Comparison of ENCODE assay signal across 32 cellular contexts in the genomic region with DNA sequence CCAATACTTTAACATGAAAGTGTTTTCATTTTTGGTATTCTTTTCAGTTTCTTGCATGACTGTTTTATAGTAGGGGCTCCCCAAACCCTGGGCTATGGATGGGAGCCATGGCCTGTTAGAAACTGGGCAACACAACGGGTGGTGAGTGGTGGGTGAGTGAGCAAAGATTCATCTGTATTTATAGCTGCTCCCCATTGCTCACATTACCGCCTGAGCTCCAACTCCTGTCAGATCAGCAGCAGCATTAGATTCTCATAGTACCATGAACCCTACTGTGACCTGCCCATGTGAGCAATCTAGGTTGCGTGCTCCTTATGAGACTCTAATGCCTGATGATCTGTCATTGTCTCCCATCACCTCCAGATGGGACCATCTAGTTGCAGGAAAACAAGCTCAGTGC. TPM values are rescaled to one million over a fixed set of nuclear protein-coding genes. Genes with fewer than 3 reads are reported as not detected.
DNase-seq lines count a peak whose midpoint lies in the region; ATAC-seq and TF ChIP-seq lines count a peak whose summit lies in the region.
"Had no signal": no experiment of that assay in that cellular context is flagged by ENCODE, and none has a peak within 500 bp of the region (broad histone marks: within the 10 kb centered on the region; RNA-seq: fewer than 3 reads in every experiment).

No MANE protein-coding gene starts in this region.

- no peaks in the 10 kb centered on the region for H3K9me3 ChIP-seq in HEK293 (ENCODE audit: control insufficient read depth, insufficient read depth, low read depth, low read length)
- H3K9me3 ChIP-seq: A549; BE2C; BLaER1; BLaER1 treated with 17β-estradiol and CSF1 and Interleukin-3, amounts not matched to agents 10 nM and 100 nM; Caco-2 had no signal

- no peak overlapping the region for H3K27ac ChIP-seq in HEK293 (ENCODE audit: extremely low read depth, low read depth, low read length)
- H3K27ac ChIP-seq: 22Rv1; A549; BLaER1; BLaER1 treated with 17β-estradiol and CSF1 and Interleukin-3, amounts not matched to agents 10 nM and 100 nM; C4-2B had no signal

- H3K27ac Mint-ChIP-seq in activated CD8-positive, alpha-beta T cell treated with anti-CD3 and anti-CD28 coated beads, Interleukin-2, amount 10 ng/mL, durations not matched to agents 7 days and 5 days, result no peak overlapping the region
- H3K27ac Mint-ChIP-seq: B cell; CD14-positive monocyte; CD4-positive, alpha-beta memory T cell; CD4-positive, alpha-beta T cell; CD4-positive, CD25-positive, alpha-beta regulatory T cell; CD8-positive, alpha-beta memory T cell; CD8-positive, alpha-beta T cell had no signal

- H3K36me3 Mint-ChIP-seq in activated CD8-positive, alpha-beta T cell treated with anti-CD3 and anti-CD28 coated beads, Interleukin-2, amount 10 ng/mL, durations not matched to agents 7 days and 5 days (ENCODE audit: low read depth), result no peaks in the 10 kb centered on the region
- H3K36me3 Mint-ChIP-seq: CD14-positive monocyte; CD4-positive, alpha-beta memory T cell; CD4-positive, CD25-positive, alpha-beta regulatory T cell; CD8-positive, alpha-beta memory T cell; CD8-positive, alpha-beta T cell had no signal

- H3K9me3 Mint-ChIP-seq in activated CD8-positive, alpha-beta T cell treated with anti-CD3 and anti-CD28 coated beads, Interleukin-2, amount 10 ng/mL, durations not matched to agents 7 days and 5 days (ENCODE audit: insufficient read depth), result peaks cover 18% of the 10 kb centered on the region

- ATAC-seq in activated CD8-positive, alpha-beta T cell treated with anti-CD3 and anti-CD28 coated beads, Interleukin-2, amount 10 ng/mL, durations not matched to agents 7 days and 5 days, result no peak
- ATAC-seq: A549; CD8-positive, alpha-beta T cell had no signal

- H3K27me3 Mint-ChIP-seq in activated CD8-positive, alpha-beta T cell treated with anti-CD3 and anti-CD28 coated beads, Interleukin-2, amount 10 ng/mL, durations not matched to agents 7 days and 5 days (ENCODE audit: low read depth), result no peaks in the 10 kb centered on the region
- H3K27me3 Mint-ChIP-seq: B cell; CD4-positive, alpha-beta memory T cell; CD4-positive, alpha-beta T cell; CD4-positive, CD25-positive, alpha-beta regulatory T cell; CD8-positive, alpha-beta memory T cell had no signal

- H3K4me1 Mint-ChIP-seq in activated CD8-positive, alpha-beta T cell treated with anti-CD3 and anti-CD28 coated beads, Interleukin-2, amount 10 ng/mL, durations not matched to agents 7 days and 5 days (ENCODE audit: low read depth), result no peaks in the 10 kb centered on the region
- H3K4me1 Mint-ChIP-seq: B cell; CD14-positive monocyte; CD4-positive, alpha-beta memory T cell; CD4-positive, CD25-positive, alpha-beta regulatory T cell; CD8-positive, alpha-beta memory T cell had no signal

- no peaks in the 10 kb centered on the region for H3K4me1 ChIP-seq in HEK293 (ENCODE audit: control insufficient read depth, insufficient read depth, low read length)
- H3K4me1 ChIP-seq: A549; BE2C; BLaER1; BLaER1 treated with 17β-estradiol and CSF1 and Interleukin-3, amounts not matched to agents 10 nM and 100 nM; Caco-2 had no signal

- POLR2A ChIA-PET in HEK293 (lab: Yijun Ruan, JAX), result no interaction called here
- POLR2A ChIA-PET in activated CD8-positive, alpha-beta T cell treated with anti-CD3 and anti-CD28 coated beads, Interleukin-2, amount 10 ng/mL, durations not matched to agents 7 days and 5 days (lab: Charles Lee), result no interaction called here

- H3K4me3 ChIP-seq in HEK293 (ENCODE audit: low read depth, low read length), result no peak overlapping the region
- H3K4me3 ChIP-seq: A549; BLaER1; BLaER1 treated with 17β-estradiol and CSF1 and Interleukin-3, amounts not matched to agents 10 nM and 100 nM had no signal

- H3K36me3 ChIP-seq in HEK293 (ENCODE audit: control insufficient read depth in 2 of 2, insufficient read depth in 1 of 2, low read length in 2 of 2), result no peaks in the 10 kb centered on the region
- H3K36me3 ChIP-seq: BE2C; BLaER1; BLaER1 treated with 17β-estradiol and CSF1 and Interleukin-3, amounts not matched to agents 10 nM and 100 nM had no signal

- TF ChIP-seq CTCF in HEK293 (tag by site-specific recombination; IDR thresholded peaks at IDR 0.05), result no peak

- H3K4me3 Mint-ChIP-seq in activated CD8-positive, alpha-beta T cell treated with anti-CD3 and anti-CD28 coated beads, Interleukin-2, amount 10 ng/mL, durations not matched to agents 7 days and 5 days, result no peak overlapping the region
- H3K4me3 Mint-ChIP-seq: B cell; CD14-positive monocyte; CD4-positive, alpha-beta memory T cell; CD4-positive, alpha-beta T cell; CD4-positive, CD25-positive, alpha-beta regulatory T cell; CD8-positive, alpha-beta memory T cell; CD8-positive, alpha-beta T cell had no signal

- CTCF ChIA-PET in HEK293 (lab: Yijun Ruan, JAX), result no interaction called here
- CTCF ChIA-PET in activated CD8-positive, alpha-beta T cell treated with anti-CD3 and anti-CD28 coated beads, Interleukin-2, amount 10 ng/mL, durations not matched to agents 7 days and 5 days (lab: Charles Lee), result no interaction called here

- no peak for DNase-seq in activated CD8-positive, alpha-beta T cell treated with anti-CD3 and anti-CD28 coated beads, Interleukin-2, amount 10 ng/mL, durations not matched to agents 7 days and 5 days
- DNase-seq: 8988T; ACHN; AML-193; BE2C; C1 segment of cervical spinal cord; Caco-2; Calu3; CD4-positive, alpha-beta memory T cell; CD4-positive, alpha-beta T cell; CD4-positive, CD25-positive, alpha-beta regulatory T cell; CD8-positive, alpha-beta memory T cell; CD8-positive, alpha-beta T cell; COR-L47; DMS 273 treated with DMSO at 0.1 percent for 48 hours; DMS153; DMS53; DMS79; DMS79 treated with DMSO at 0.1 percent for 48 hours; DND-41; EL had no signal

TF ChIP-seq in HEK293, 187 proteins besides CTCF, POLR2A, EP300 and RAD21:
- TF ChIP-seq ZNF610 (tag by site-specific recombination; IDR thresholded peaks at IDR 0.05; ENCODE audit: borderline replicate concordance) (peak; percentile 95), PRDM2 (tag by site-specific recombination; IDR thresholded peaks at IDR 0.05; ENCODE audit: borderline replicate concordance) (no peak)
TF ChIP-seq in HEK293: peak in this region for 1.

RNA-seq across cellular contexts. Expression of gene HMGCLL1, which starts 42.3 kb away (rescaled TPM):
- not detected for total RNA-seq in activated CD8-positive, alpha-beta T cell treated with anti-CD3 and anti-CD28 coated beads, Interleukin-2, amount 10 ng/mL, durations not matched to agents 7 days and 5 days
- total RNA-seq: A172; A673; B cell; Caco-2; Calu3; CD4-positive, alpha-beta memory T cell; CD4-positive, alpha-beta T cell; CD4-positive, CD25-positive, alpha-beta regulatory T cell; CD8-positive, alpha-beta memory T cell; CD8-positive, alpha-beta T cell; Daoy had no signal
